In genomic region chr12:1591543-1591942, GRCh38 we compare ENCODE assay signal across 9 cellular contexts. TPM values are rescaled to one million over a fixed set of nuclear protein-coding genes. Genes with fewer than 3 reads are reported as not detected.
DNase-seq lines count a peak whose midpoint lies in the region; ATAC-seq and TF ChIP-seq lines count a peak whose summit lies in the region.
"Had no signal": no experiment of that assay in that cellular context is flagged by ENCODE, and none has a peak within 500 bp of the region (broad histone marks: within the 10 kb centered on the region; RNA-seq: fewer than 3 reads in every experiment).

No MANE protein-coding gene starts in this region.

- H3K4me3 ChIP-seq in GM23248, result peak overlapping the region; percentile 69
- H3K4me3 ChIP-seq in SK-N-MC, result peak overlapping the region; percentile 72
- H3K4me3 ChIP-seq in esophagus squamous epithelium, result peak overlapping the region; percentile 8 to 94 (median 47)
- peak overlapping the region in 3 of 4 donors; percentile 71 to 93 (median 86) for H3K4me3 ChIP-seq in sigmoid colon

- ATAC-seq in GM21723 (IDR thresholded peaks at IDR 0.05; ENCODE audit: unreplicated experiment), result no peak
- ATAC-seq in GM21717 (IDR thresholded peaks at IDR 0.05; ENCODE audit: unreplicated experiment), result no peak
- ATAC-seq in left lobe of liver, result no peak

- H3K9ac ChIP-seq in GM23248, result peak overlapping the region; percentile 89
- peak overlapping the region; percentile 43 for H3K9ac ChIP-seq in SK-N-MC (ENCODE audit: insufficient read length)

- H3K27ac ChIP-seq in GM23248, result peak overlapping the region; percentile 90
- no peak overlapping the region for H3K27ac ChIP-seq in SK-N-MC
- H3K27ac ChIP-seq in esophagus squamous epithelium, result peak overlapping the region in 2 of 4 donors; percentile 95 to 97
- H3K27ac ChIP-seq in sigmoid colon, result peak overlapping the region; percentile 93 to 100 (median 96)

- DNase-seq in GM23248 (peak; percentile 30), SK-N-MC (ENCODE audit: low read depth, low spot score) (no peak), esophagus squamous epithelium (lab: John Stamatoyannopoulos, UW) (no peak), sigmoid colon (no peak), NCI-H446 (lab: John Stamatoyannopoulos, UW) (no peak), left lobe of liver (ENCODE audit: low spot score) (no peak)

- no peak for TF ChIP-seq POLR2A in esophagus squamous epithelium (IDR thresholded peaks at IDR 0.05)
- no peak for TF ChIP-seq POLR2A in sigmoid colon (IDR thresholded peaks at IDR 0.05)

- TF ChIP-seq EP300 in sigmoid colon (IDR thresholded peaks at IDR 0.05), result no peak

- H2AFZ ChIP-seq in GM23248, result no peak overlapping the region

- TF ChIP-seq CTCF in esophagus squamous epithelium (IDR thresholded peaks at IDR 0.05) (no peak), sigmoid colon (IDR thresholded peaks at IDR 0.05) (no peak)

- WGBS in GM23248 (ENCODE audit: low coverage in 1 of 2, low lambda C conversion rate in 2 of 2, missing lambda C conversion rate in 2 of 2), 2 experiments, result 44 to 61% methylated on average over 4 of the region's 4 CpGs
- WGBS in esophagus squamous epithelium, 2 donors, result 7 to 23% methylated on average over 4 of the region's 4 CpGs
- 7 to 24% methylated on average over 4 of the region's 4 CpGs for WGBS in sigmoid colon, 2 donors

- H3K27me3 ChIP-seq in GM23248 (replicated peaks; ENCODE audit: insufficient read depth) (no peaks in the 10 kb centered on the region), esophagus squamous epithelium (no peaks in the 10 kb centered on the region), sigmoid colon (no peaks in the 10 kb centered on the region)

- peaks cover 55% of the 10 kb centered on the region for H3K4me1 ChIP-seq in GM23248 (ENCODE audit: insufficient read depth)
- H3K4me1 ChIP-seq in esophagus squamous epithelium, result peaks cover 29 to 85% (median 40%) of the 10 kb centered on the region in 3 donors
- peaks cover 0 to 78% (median 65%) of the 10 kb centered on the region in 4 donors for H3K4me1 ChIP-seq in sigmoid colon

- in situ Hi-C loops in GM23248 (cut with MboI), result no loop called here

- peaks cover 75% of the 10 kb centered on the region for H3F3A ChIP-seq in GM23248 (ENCODE audit: insufficient read depth)

- peaks cover 91% of the 10 kb centered on the region for H3K79me2 ChIP-seq in GM23248 (ENCODE audit: insufficient read depth)

- H3K36me3 ChIP-seq in GM23248 (ENCODE audit: low read depth) (no peaks in the 10 kb centered on the region), SK-N-MC (ENCODE audit: insufficient read depth, low read length) (no peaks in the 10 kb centered on the region; the same call in 1 of the 2 replicates), esophagus squamous epithelium (peaks cover 0 to 3% (median 0%) of the 10 kb centered on the region in 3 donors), sigmoid colon (no peaks in the 10 kb centered on the region)

- intact Hi-C loops in esophagus squamous epithelium (cut with DNase I) (no loop called here), sigmoid colon (cut with DNase I) (loop anchor here (5.0 to 10.0 kb wide), 3 partner anchors 309 to 1017 kb away; partner anchors contain the start of gene WNK1)

- H3K9me3 ChIP-seq in GM23248 (ENCODE audit: low read depth) (no peaks in the 10 kb centered on the region), SK-N-MC (ENCODE audit: low read depth, low read length) (no peaks in the 10 kb centered on the region), esophagus squamous epithelium (no peaks in the 10 kb centered on the region), sigmoid colon (no peaks in the 10 kb centered on the region)

- peaks cover 3% of the 10 kb centered on the region; the same call in 1 of the 2 replicates for H4K20me1 ChIP-seq in GM23248 (ENCODE audit: insufficient read depth)

- H3K4me2 ChIP-seq in GM23248 (ENCODE audit: unreplicated experiment), result peak overlapping the region; percentile 94

- H3K9me2 ChIP-seq in GM23248 (ENCODE audit: insufficient read depth), result no peaks in the 10 kb centered on the region

RNA-seq across cellular contexts. Expression of gene FBXL14, which starts 2.8 kb away (rescaled TPM):
- total RNA-seq in GM23248 (2014; rRNA removed; shearing (Covaris generic)), result 3.2 and 9.3 TPM in 2 replicates
- 1.2 and 1.9 TPM in 2 replicates for polyA plus RNA-seq in GM23248 (2016; fragmentation: Nextera tagmentation; extraction: Ambion mirVana)
- total RNA-seq in esophagus squamous epithelium, result 10 to 100 TPM in 1 of 4 donors, 1 to 10 TPM in 3; 6.5 to 14.9 (median 8.8) TPM
- total RNA-seq in sigmoid colon, result 10 to 100 TPM in 2 of 4 donors, 1 to 10 TPM in 2; 7.5 to 12.2 (median 10.0) TPM
- polyA plus RNA-seq in sigmoid colon, result 10 to 100 TPM; 13.2 to 26.4 (median 20.8) TPM
- 7.3 TPM for total RNA-seq in left lobe of liver

RNA-seq across cellular contexts. Expression of gene WNT5B, which starts 37.5 kb away (rescaled TPM):
- 505 and 529 TPM in 2 replicates for total RNA-seq in GM23248 (2014; rRNA removed; shearing (Covaris generic))
- 49.7 and 50.1 TPM in 2 replicates for polyA plus RNA-seq in GM23248 (2016; fragmentation: Nextera tagmentation; extraction: Ambion mirVana)
- 10 to 100 TPM in 2 of 4 donors, 1 to 10 TPM in 2; 5.6 to 30.9 (median 12.7) TPM for total RNA-seq in esophagus squamous epithelium
- 10 to 100 TPM in 3 of 4 donors, 1 to 10 TPM in 1; 8.4 to 72.3 (median 22.1) TPM for total RNA-seq in sigmoid colon
- polyA plus RNA-seq in sigmoid colon, result 1 to 10 TPM in 2 of 3 donors, under 1 TPM in 1; 0.69 to 3.5 (median 1.8) TPM
- total RNA-seq in left lobe of liver, result 4.2 TPM
- total RNA-seq: pulmonary artery endothelial cell had no signal
